In the genomic region with DNA sequence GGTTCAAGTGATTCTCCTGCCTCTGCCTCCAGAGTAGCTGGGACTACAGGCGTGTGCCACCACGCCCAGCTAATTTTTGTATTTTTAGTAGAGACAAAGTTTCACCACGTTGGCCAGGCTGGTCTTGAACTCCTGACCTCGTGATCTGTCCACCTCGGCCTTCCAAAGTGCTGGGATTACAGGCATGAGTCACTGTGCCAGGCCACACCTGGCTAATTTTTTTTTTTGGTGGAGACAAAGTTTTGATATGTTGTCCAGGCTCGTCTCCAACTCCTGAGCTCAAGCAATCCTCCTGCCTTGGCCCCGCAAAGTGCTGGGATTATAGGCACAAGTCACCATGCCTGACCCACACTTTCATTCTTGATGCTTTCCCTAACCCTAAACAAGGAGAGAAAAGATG, we compare ENCODE assay signal across 7 cellular contexts. TPM values are rescaled to one million over a fixed set of nuclear protein-coding genes. Genes with fewer than 3 reads are reported as not detected.
DNase-seq lines count a peak whose midpoint lies in the region; ATAC-seq and TF ChIP-seq lines count a peak whose summit lies in the region.
"Not testable (repeated sequence)": the region's sequence is repeated elsewhere in the genome, so short reads cannot be mapped to it uniquely, and the experiment has no call there.

No MANE protein-coding gene starts in this region.

- H3K36me3 ChIP-seq in gastroesophageal sphincter (peaks cover 0 to 42% of the 10 kb centered on the region in 2 donors), neutrophil (peaks cover 31% of the 10 kb centered on the region)
- H3K36me3 ChIP-seq in liver (ENCODE audit: control insufficient read depth in 4 of 4, insufficient read depth in 3 of 4, low read depth in 1 of 4, low read length in 3 of 4): not testable (repeated sequence)

- not testable (repeated sequence) for H3K4me3 ChIP-seq in gastroesophageal sphincter; liver (ENCODE audit: low read depth in 1 of 3, low read length in 3 of 3); neutrophil (ENCODE audit: low read depth in 1 of 2, low read length in 1 of 2)

- not testable (repeated sequence) for H3K4me3 Mint-ChIP-seq in CD14-positive monocyte; activated naive CD4-positive, alpha-beta T cell treated with anti-CD3 and anti-CD28 coated beads, Interleukin-2, amount 50 U/mL, for 24 hours; stimulated activated naive CD8-positive, alpha-beta T cell treated with anti-CD3 and anti-CD28 coated beads, Interleukin-15, amount 100 ng/mL, for 72 hours

- not testable (repeated sequence) for H3K27me3 Mint-ChIP-seq in CD14-positive monocyte (ENCODE audit: low read depth in 3 of 3); activated naive CD4-positive, alpha-beta T cell treated with anti-CD3 and anti-CD28 coated beads, Interleukin-2, amount 50 U/mL, for 24 hours; stimulated activated naive CD8-positive, alpha-beta T cell treated with anti-CD3 and anti-CD28 coated beads, Interleukin-15, amount 100 ng/mL, for 72 hours

- H3K9me3 ChIP-seq in gastroesophageal sphincter; liver (ENCODE audit: control insufficient read depth in 4 of 4, low read length in 3 of 4); neutrophil: not testable (repeated sequence)

- TF ChIP-seq RAD21 in liver (IDR thresholded peaks at IDR 0.05): not testable (repeated sequence)

- not testable (repeated sequence) for H3K9me3 Mint-ChIP-seq in CD14-positive monocyte; activated naive CD4-positive, alpha-beta T cell treated with anti-CD3 and anti-CD28 coated beads, Interleukin-2, amount 50 U/mL, for 24 hours; stimulated activated naive CD8-positive, alpha-beta T cell treated with anti-CD3 and anti-CD28 coated beads, Interleukin-15, amount 100 ng/mL, for 72 hours

- TF ChIP-seq POLR2A in gastroesophageal sphincter (IDR thresholded peaks at IDR 0.05): not testable (repeated sequence)

- H3K36me3 Mint-ChIP-seq in CD14-positive monocyte: peaks cover 21 to 54% of the 10 kb centered on the region in 2 donors
- H3K36me3 Mint-ChIP-seq in activated naive CD4-positive, alpha-beta T cell treated with anti-CD3 and anti-CD28 coated beads, Interleukin-2, amount 50 U/mL, for 24 hours: peaks cover 12% of the 10 kb centered on the region

- DNase-seq in CD14-positive monocyte (ENCODE audit: low spot score); stimulated activated naive CD8-positive, alpha-beta T cell treated with anti-CD3 and anti-CD28 coated beads, Interleukin-15, amount 100 ng/mL, for 72 hours: not testable (repeated sequence)

- 60% methylated on average over 3 of the region's 7 CpGs; no CpG with 5 or more reads in 1 of the 2 donors for WGBS in gastroesophageal sphincter (ENCODE audit: low coverage in 1 of 2), 2 donors
- 37% methylated on average over 7 of the region's 7 CpGs for WGBS in liver

- not testable (repeated sequence) for TF ChIP-seq CTCF in CD14-positive monocyte (IDR thresholded peaks at IDR 0.05); VCaP (conservative IDR thresholded peaks at IDR 0.05); gastroesophageal sphincter (IDR thresholded peaks at IDR 0.05); liver (IDR thresholded peaks at IDR 0.05; ENCODE audit: low read depth, low read length, missing input control); neutrophil (IDR thresholded peaks at IDR 0.05)

- H3K27ac ChIP-seq in VCaP: peak overlapping the region; percentile 63
- peak overlapping the region in 3 of 4 donors; percentile 23 to 43 (median 41) for H3K27ac ChIP-seq in gastroesophageal sphincter
- peak overlapping the region; percentile 68 to 77 for H3K27ac ChIP-seq in liver (ENCODE audit: low read depth in 1 of 2, low read length in 2 of 2)
- H3K27ac ChIP-seq in neutrophil: peak overlapping the region; percentile 73

- peak overlapping the region; percentile 55 to 93 (median 85) for H3K27ac Mint-ChIP-seq in CD14-positive monocyte
- peak overlapping the region; percentile 41 for H3K27ac Mint-ChIP-seq in activated naive CD4-positive, alpha-beta T cell treated with anti-CD3 and anti-CD28 coated beads, Interleukin-2, amount 50 U/mL, for 24 hours
- peak overlapping the region; percentile 6 to 81 for H3K27ac Mint-ChIP-seq in stimulated activated naive CD8-positive, alpha-beta T cell treated with anti-CD3 and anti-CD28 coated beads, Interleukin-15, amount 100 ng/mL, for 72 hours

- intact Hi-C loops in CD14-positive monocyte (cut with micrococcal nuclease): not testable (repeated sequence)

- H3K4me1 ChIP-seq in gastroesophageal sphincter (peaks cover 0 to 32% (median 7%) of the 10 kb centered on the region in 3 donors), liver (ENCODE audit: control insufficient read depth in 4 of 4, insufficient read depth in 4 of 4, low read length in 3 of 4) (peaks cover 4 to 29% (median 22%) of the 10 kb centered on the region in 4 donors), neutrophil (ENCODE audit: control insufficient read depth in 1 of 2, insufficient read depth in 1 of 2, low read depth in 1 of 2, low read length in 1 of 2) (peaks cover 15 to 22% of the 10 kb centered on the region in 2 experiments)

- not testable (repeated sequence) for H3K27me3 ChIP-seq in gastroesophageal sphincter; liver (ENCODE audit: control insufficient read depth in 4 of 4, insufficient read depth in 4 of 4, low read length in 3 of 4); neutrophil

- TF ChIP-seq EP300 in gastroesophageal sphincter (IDR thresholded peaks at IDR 0.05): not testable (repeated sequence)

- peaks cover 39% of the 10 kb centered on the region for H3K4me1 Mint-ChIP-seq in CD14-positive monocyte
- peaks cover 53% of the 10 kb centered on the region for H3K4me1 Mint-ChIP-seq in activated naive CD4-positive, alpha-beta T cell treated with anti-CD3 and anti-CD28 coated beads, Interleukin-2, amount 50 U/mL, for 24 hours
- peaks cover 20% of the 10 kb centered on the region for H3K4me1 Mint-ChIP-seq in stimulated activated naive CD8-positive, alpha-beta T cell treated with anti-CD3 and anti-CD28 coated beads, Interleukin-15, amount 100 ng/mL, for 72 hours

- not testable (repeated sequence) for H3K9ac ChIP-seq in liver (ENCODE audit: low read depth in 1 of 2, low read length in 2 of 2)

- not testable (repeated sequence) for ATAC-seq in gastroesophageal sphincter; stimulated activated naive CD8-positive, alpha-beta T cell treated with anti-CD3 and anti-CD28 coated beads, Interleukin-15, amount 100 ng/mL, for 72 hours

RNA-seq across cellular contexts. Expression of gene PRR14L, which starts 9.6 kb away (rescaled TPM):
- polyA plus RNA-seq in CD14-positive monocyte: 10 to 100 TPM; 14.6 to 41.4 TPM
- 10 to 100 TPM; 16.0 to 24.5 (median 19.0) TPM for total RNA-seq in gastroesophageal sphincter
- 10 to 100 TPM; 17.8 to 20.2 TPM for total RNA-seq in liver
- polyA plus RNA-seq in liver: 1 to 10 TPM; 4.5 to 9.1 TPM

RNA-seq across cellular contexts. Expression of gene DEPDC5, which starts 13.5 kb away (rescaled TPM):
- polyA plus RNA-seq in CD14-positive monocyte (1 to 10 TPM; 2.2 to 4.1 TPM), liver (10 to 100 TPM in 1 of 2 donors, 1 to 10 TPM in 1; 5.5 to 15.4 TPM)
- total RNA-seq in gastroesophageal sphincter (10 to 100 TPM; 10.5 to 27.9 (median 16.0) TPM), liver (10 to 100 TPM in 1 of 2 donors, 1 to 10 TPM in 1; 9.8 to 19.4 TPM)
